In genomic region chr3:64010199-64010598, GRCh38 we compare ENCODE assay signal across 21 cellular contexts.
"Had no signal": no experiment of that assay in that cellular context is flagged by ENCODE, and none has a peak within 500 bp of the region (broad histone marks: within the 10 kb centered on the region; RNA-seq: fewer than 3 reads in every experiment).

No MANE protein-coding gene starts in this region.

- H3K27me3 ChIP-seq: brain microvascular endothelial cell, colonic mucosa, foreskin keratinocyte, spleen, tibial nerve, uterus had no signal

- H3K9me3 ChIP-seq: colonic mucosa, spleen, tibial nerve, uterus had no signal

- H3K4me3 ChIP-seq: colonic mucosa, lung, spleen, tibial nerve, uterus had no signal

- H3K27me3 Mint-ChIP-seq: central memory CD8-positive, alpha-beta T cell; natural killer cell treated with Interleukin-12 subunit alpha and Interleukin-12 subunit beta and Interleukin-15 and Interleukin-18, amount 100 ng/mL, for 72 hours had no signal

- H3K4me3 Mint-ChIP-seq: activated T-helper 1 cell treated with anti-CD3 and anti-CD28 coated beads, Interleukin-12 subunit alpha, Interleukin-12 subunit beta, Interleukin-2, Interleukin-4 antibody, amounts not matched to agents 30 ng/mL and 10 ng/mL and 1 ng/mL, durations not matched to agents 14 hours and 24 hours and 36 hours; central memory CD8-positive, alpha-beta T cell; endodermal cell; natural killer cell treated with Interleukin-12 subunit alpha and Interleukin-12 subunit beta and Interleukin-15 and Interleukin-18, amount 100 ng/mL, for 72 hours had no signal

- H3K4me1 ChIP-seq: colonic mucosa had no signal

- H3K36me3 ChIP-seq: colonic mucosa, uterus had no signal

- ATAC-seq: foreskin keratinocyte; left lobe of liver; natural killer cell treated with Interleukin-12 subunit alpha and Interleukin-12 subunit beta and Interleukin-15 and Interleukin-18, amount 100 ng/mL, for 72 hours had no signal

- H3K4me1 Mint-ChIP-seq: endodermal cell had no signal

- DNase-seq: activated CD8-positive, alpha-beta memory T cell treated with anti-CD3 and anti-CD28 coated beads, Interleukin-2, amount 50 U/mL, for 4 hours; amniotic stem cell; brain microvascular endothelial cell; colonic mucosa; endodermal cell; foreskin keratinocyte; glutamatergic neuron; hippocampal formation; islet precursor cell; posterior cingulate gyrus; spleen; substantia nigra; SW 1271; uterus had no signal

- H3K27ac ChIP-seq: brain microvascular endothelial cell, colonic mucosa, epithelial cell of prostate, foreskin keratinocyte, spleen had no signal

- H3K9me3 Mint-ChIP-seq: activated T-helper 1 cell treated with anti-CD3 and anti-CD28 coated beads, Interleukin-12 subunit alpha, Interleukin-12 subunit beta, Interleukin-2, Interleukin-4 antibody, amounts not matched to agents 30 ng/mL and 10 ng/mL and 1 ng/mL, durations not matched to agents 14 hours and 24 hours and 36 hours; central memory CD8-positive, alpha-beta T cell; endodermal cell; natural killer cell treated with Interleukin-12 subunit alpha and Interleukin-12 subunit beta and Interleukin-15 and Interleukin-18, amount 100 ng/mL, for 72 hours had no signal
